In the genomic region with DNA sequence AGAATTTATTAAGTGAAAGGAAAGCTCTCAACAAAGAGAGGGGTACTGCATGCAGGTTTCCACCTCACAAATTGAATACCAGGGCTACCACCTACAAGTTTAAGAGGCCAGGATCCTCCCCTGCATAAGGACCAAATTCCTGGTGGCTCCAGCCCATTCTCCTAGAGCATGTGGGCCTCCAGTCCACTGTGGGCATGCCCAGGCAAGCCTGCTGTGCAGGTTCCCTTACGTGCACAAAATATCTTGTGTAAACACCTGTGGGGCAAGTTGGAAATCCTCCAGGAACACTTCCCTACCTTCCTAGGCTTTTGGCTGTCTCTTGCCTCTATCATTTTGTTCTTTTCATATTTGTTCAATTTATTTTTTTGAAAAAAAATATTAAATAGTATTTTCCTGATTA, we compare ENCODE assay signal across 26 cellular contexts.
DNase-seq lines count a peak whose midpoint lies in the region; ATAC-seq, FAIRE-seq and TF ChIP-seq lines count a peak whose summit lies in the region.
"Had no signal": no experiment of that assay in that cellular context is flagged by ENCODE, and none has a peak within 500 bp of the region (broad histone marks: within the 10 kb centered on the region; RNA-seq: fewer than 3 reads in every experiment).

No MANE protein-coding gene starts in this region.

- H3K27ac Mint-ChIP-seq in astrocyte (ENCODE audit: unreplicated experiment), result peak overlapping the region; percentile 26
- no peak overlapping the region for H3K27ac Mint-ChIP-seq in naive thymus-derived CD8-positive, alpha-beta T cell
- H3K27ac Mint-ChIP-seq: activated naive CD8-positive, alpha-beta T cell treated with anti-CD3 and anti-CD28 coated beads for 36 hours; activated T-helper 17 cell treated with anti-CD3 and anti-CD28 coated beads, Interleukin-2, amount 50 U/mL, for 72 hours; stimulated activated naive B cell treated with anti-CD40 and anti-IgM and Interleukin-4, amounts not matched to agents 10 μg/mL and 1 μg/mL and 100 μg/mL, for 72 hours; T-helper 1 cell treated with Interleukin-12 subunit alpha and Interleukin-12 subunit beta and Interleukin-4 antibody, amounts not matched to agents 30 μg/mL and 1 μg/mL, for 36 hours had no signal

- H2BK5ac ChIP-seq in mesendoderm (ENCODE audit: low read length), result no peak overlapping the region

- H3K4ac ChIP-seq in mesendoderm (ENCODE audit: low read depth, low read length), result peak overlapping the region; percentile 55

- no peak overlapping the region for H3K4me2 ChIP-seq in astrocyte (ENCODE audit: low read length)
- no peak overlapping the region for H3K4me2 ChIP-seq in mesendoderm (ENCODE audit: low read length)

- H3K36me3 Mint-ChIP-seq in astrocyte (ENCODE audit: low read depth, unreplicated experiment), result peaks cover 1% of the 10 kb centered on the region
- no peaks in the 10 kb centered on the region for H3K36me3 Mint-ChIP-seq in naive thymus-derived CD8-positive, alpha-beta T cell
- H3K36me3 Mint-ChIP-seq: activated naive CD8-positive, alpha-beta T cell treated with anti-CD3 and anti-CD28 coated beads for 36 hours; stimulated activated naive B cell treated with anti-CD40 and anti-IgM and Interleukin-4, amounts not matched to agents 10 μg/mL and 1 μg/mL and 100 μg/mL, for 72 hours had no signal

- H2AK5ac ChIP-seq in mesendoderm (ENCODE audit: low read length), result no peak overlapping the region

- FAIRE-seq in astrocyte (lab: Jason Lieb, UNC), result no peak

- H3K4me3 Mint-ChIP-seq in astrocyte (ENCODE audit: unreplicated experiment), result no peak overlapping the region
- no peak overlapping the region for H3K4me3 Mint-ChIP-seq in naive thymus-derived CD8-positive, alpha-beta T cell
- H3K4me3 Mint-ChIP-seq: activated naive CD8-positive, alpha-beta T cell treated with anti-CD3 and anti-CD28 coated beads for 36 hours; activated T-helper 17 cell treated with anti-CD3 and anti-CD28 coated beads, Interleukin-2, amount 50 U/mL, for 72 hours; stimulated activated naive B cell treated with anti-CD40 and anti-IgM and Interleukin-4, amounts not matched to agents 10 μg/mL and 1 μg/mL and 100 μg/mL, for 72 hours; T-helper 1 cell treated with Interleukin-12 subunit alpha and Interleukin-12 subunit beta and Interleukin-4 antibody, amounts not matched to agents 30 μg/mL and 1 μg/mL, for 36 hours had no signal

- H3K27me3 ChIP-seq in astrocyte (ENCODE audit: insufficient read depth, low read length) (no peaks in the 10 kb centered on the region), mesendoderm (ENCODE audit: insufficient read depth, low read length, poor library complexity) (no peaks in the 10 kb centered on the region)
- H3K27me3 ChIP-seq: gastroesophageal sphincter had no signal

- POLR2A ChIA-PET in naive thymus-derived CD8-positive, alpha-beta T cell (lab: Charles Lee), result no interaction called here

- no peak for ATAC-seq in GM18517 (IDR thresholded peaks at IDR 0.05; ENCODE audit: unreplicated experiment)
- ATAC-seq in naive thymus-derived CD8-positive, alpha-beta T cell, result no peak
- ATAC-seq: activated T-helper 17 cell treated with anti-CD3 and anti-CD28 coated beads, Interleukin-2, amount 50 U/mL, for 72 hours; esophagus mucosa; gastroesophageal sphincter; Panc1; stimulated activated naive B cell treated with anti-CD40 and anti-IgM and Interleukin-4, amounts not matched to agents 10 μg/mL and 1 μg/mL and 100 μg/mL, for 72 hours had no signal

- no peaks in the 10 kb centered on the region for H3K36me3 ChIP-seq in astrocyte (ENCODE audit: insufficient read depth, low read length)
- no peaks in the 10 kb centered on the region for H3K36me3 ChIP-seq in mesendoderm (ENCODE audit: control insufficient read depth, insufficient read depth, low read length)
- H3K36me3 ChIP-seq: gastroesophageal sphincter, thoracic aorta had no signal

- H4K5ac ChIP-seq in mesendoderm (ENCODE audit: low read length), result no peak overlapping the region

- H3K4me1 ChIP-seq in astrocyte (ENCODE audit: insufficient read depth, low read length) (no peaks in the 10 kb centered on the region), mesendoderm (ENCODE audit: control insufficient read depth, low read depth, low read length) (no peaks in the 10 kb centered on the region)
- H3K4me1 ChIP-seq: gastroesophageal sphincter had no signal

- peak; percentile 3 for DNase-seq in DMS 273 (lab: John Stamatoyannopoulos, UW; ENCODE audit: unreplicated experiment)
- DNase-seq in DMS 273 treated with DMSO at 0.1 percent for 48 hours (lab: John Stamatoyannopoulos, UW), result no peak
- DNase-seq in LNCaP clone FGC (ENCODE audit: low read depth), result peak; percentile 59
- no peak for DNase-seq in astrocyte (ENCODE audit: low read depth)
- DNase-seq in mesendoderm, result no peak
- no peak for DNase-seq in activated CD4-positive, alpha-beta T cell treated with anti-CD3 and anti-CD28 coated beads for 4 hours
- DNase-seq in naive thymus-derived CD8-positive, alpha-beta T cell, result no peak
- DNase-seq: 8988T; activated CD4-positive, alpha-beta T cell treated with anti-CD3 and anti-CD28 coated beads, Interleukin-2, amount 50 U/mL, for 1 hour; activated naive CD8-positive, alpha-beta T cell treated with anti-CD3 and anti-CD28 coated beads for 36 hours; AML-193; effector CD8-positive, alpha-beta T cell; EL; kidney; NCI-H1436; NCI-H226; nucleus accumbens; stimulated activated naive B cell treated with anti-CD40 and anti-IgM and Interleukin-4, amounts not matched to agents 10 μg/mL and 1 μg/mL and 100 μg/mL, for 72 hours had no signal

- no peak for TF ChIP-seq CTCF in LNCaP clone FGC (IDR thresholded peaks at IDR 0.05; ENCODE audit: control insufficient read depth, extremely low read depth, insufficient read depth)
- no peak for TF ChIP-seq CTCF in astrocyte (IDR thresholded peaks at IDR 0.05; ENCODE audit: insufficient read depth, low read depth, low read length)

- no peaks in the 10 kb centered on the region for H3K4me1 Mint-ChIP-seq in astrocyte (ENCODE audit: low read depth, unreplicated experiment)
- H3K4me1 Mint-ChIP-seq in naive thymus-derived CD8-positive, alpha-beta T cell, result no peaks in the 10 kb centered on the region
- H3K4me1 Mint-ChIP-seq: activated naive CD8-positive, alpha-beta T cell treated with anti-CD3 and anti-CD28 coated beads for 36 hours; activated T-helper 17 cell treated with anti-CD3 and anti-CD28 coated beads, Interleukin-2, amount 50 U/mL, for 72 hours; stimulated activated naive B cell treated with anti-CD40 and anti-IgM and Interleukin-4, amounts not matched to agents 10 μg/mL and 1 μg/mL and 100 μg/mL, for 72 hours had no signal

- no peak overlapping the region for H3K18ac ChIP-seq in mesendoderm (ENCODE audit: low read length)

- H2AFZ ChIP-seq in astrocyte (ENCODE audit: low read depth, low read length), result no peak overlapping the region

- no peaks in the 10 kb centered on the region for H4K20me1 ChIP-seq in astrocyte (ENCODE audit: insufficient read depth, low read length)

- H4K8ac ChIP-seq in mesendoderm (ENCODE audit: low read depth, low read length), result no peak overlapping the region

- H3K9me3 ChIP-seq in astrocyte (ENCODE audit: insufficient read depth, low read depth, low read length), result no peaks in the 10 kb centered on the region
- H3K9me3 ChIP-seq: gastroesophageal sphincter, thoracic aorta had no signal

- no peaks in the 10 kb centered on the region for H3K79me1 ChIP-seq in mesendoderm (ENCODE audit: low read length)

- H3K9me3 Mint-ChIP-seq in astrocyte (ENCODE audit: unreplicated experiment), result no peaks in the 10 kb centered on the region
- H3K9me3 Mint-ChIP-seq in naive thymus-derived CD8-positive, alpha-beta T cell, result peaks cover 0 to 9% (median 0%) of the 10 kb centered on the region in 9 donors
- H3K9me3 Mint-ChIP-seq: stimulated activated naive B cell treated with anti-CD40 and anti-IgM and Interleukin-4, amounts not matched to agents 10 μg/mL and 1 μg/mL and 100 μg/mL, for 72 hours had no signal

- no peak overlapping the region for H2BK120ac ChIP-seq in mesendoderm (ENCODE audit: low read depth, low read length)

- no peaks in the 10 kb centered on the region for H3K27me3 Mint-ChIP-seq in astrocyte (ENCODE audit: low read depth, unreplicated experiment)
- no peaks in the 10 kb centered on the region for H3K27me3 Mint-ChIP-seq in naive thymus-derived CD8-positive, alpha-beta T cell
- H3K27me3 Mint-ChIP-seq: activated naive CD8-positive, alpha-beta T cell treated with anti-CD3 and anti-CD28 coated beads for 36 hours; activated T-helper 17 cell treated with anti-CD3 and anti-CD28 coated beads, Interleukin-2, amount 50 U/mL, for 72 hours; stimulated activated naive B cell treated with anti-CD40 and anti-IgM and Interleukin-4, amounts not matched to agents 10 μg/mL and 1 μg/mL and 100 μg/mL, for 72 hours had no signal

- H3K27ac ChIP-seq in astrocyte (ENCODE audit: low read depth, low read length) (no peak overlapping the region), mesendoderm (ENCODE audit: low read depth, low read length) (no peak overlapping the region)
- H3K27ac ChIP-seq: gastroesophageal sphincter, skin epidermis, thoracic aorta had no signal

- H3K23ac ChIP-seq in mesendoderm (ENCODE audit: low read length), result no peak overlapping the region

- H3K4me3 ChIP-seq in LNCaP clone FGC (ENCODE audit: low read depth, low read length) (no peak overlapping the region), astrocyte (ENCODE audit: insufficient read depth, low read depth, low read length) (no peak overlapping the region), mesendoderm (ENCODE audit: low read length) (no peak overlapping the region)
- H3K4me3 ChIP-seq: gastroesophageal sphincter, skin epidermis, thoracic aorta had no signal

- H3K9ac ChIP-seq in astrocyte (ENCODE audit: low read length) (no peak overlapping the region), mesendoderm (ENCODE audit: low read length) (no peak overlapping the region)

- no CpG with 5 or more reads among the region's 1 CpG for WGBS in mesendoderm (ENCODE audit: extremely low coverage, insufficient coverage, low lambda C conversion rate)

- H2BK15ac ChIP-seq in mesendoderm (replicated peaks; ENCODE audit: low read depth), result no peak overlapping the region

- H3K56ac ChIP-seq in mesendoderm (ENCODE audit: low read length), result no peak overlapping the region

- H3K79me2 ChIP-seq in astrocyte (ENCODE audit: insufficient read depth, low read length) (no peaks in the 10 kb centered on the region), mesendoderm (ENCODE audit: control insufficient read depth, insufficient read depth, low read length) (no peaks in the 10 kb centered on the region)

Comparison
In these comparisons a context has a peak if more than half of its experiments do, and no peak if none do; other contexts are left out.
1. DNase-seq: peak in DMS 273 (single experiment) and LNCaP clone FGC (single experiment); none in DMS 273 treated with DMSO at 0.1 percent for 48 hours (single experiment), astrocyte (single experiment), mesendoderm (single experiment), activated CD4-positive, alpha-beta T cell treated with anti-CD3 and anti-CD28 coated beads for 4 hours (0 of 2) and naive thymus-derived CD8-positive, alpha-beta T cell (0 of 10).